19 cellular contexts compared by ENCODE assay signal in genomic region chr22:23817146-23817545, GRCh38. TPM values are rescaled to one million over a fixed set of nuclear protein-coding genes. Genes with fewer than 3 reads are reported as not detected.
"Had no signal": no experiment of that assay in that cellular context is flagged by ENCODE, and none has a peak within 500 bp of the region (broad histone marks: within the 10 kb centered on the region; RNA-seq: fewer than 3 reads in every experiment).

No MANE protein-coding gene starts in this region.

- H3K27ac ChIP-seq: foreskin keratinocyte, skin epidermis, testis, upper lobe of right lung had no signal

- ATAC-seq: foreskin keratinocyte; left colon; mucosa of descending colon; natural killer cell; stimulated activated naive CD8-positive, alpha-beta T cell treated with anti-CD3 and anti-CD28 coated beads, Interleukin-15, amount 100 ng/mL, for 72 hours; upper lobe of right lung had no signal

- H3K9me3 Mint-ChIP-seq: activated T-cell treated with anti-CD3 and anti-CD28 coated beads, Interleukin-2, amount 50 U/mL, for 24 hours; brain; central memory CD8-positive, alpha-beta T cell; natural killer cell; stimulated activated naive CD8-positive, alpha-beta T cell treated with anti-CD3 and anti-CD28 coated beads, Interleukin-15, amount 100 ng/mL, for 72 hours had no signal

- H3K27me3 Mint-ChIP-seq: activated naive CD8-positive, alpha-beta T cell; activated T-cell treated with anti-CD3 and anti-CD28 coated beads, Interleukin-2, amount 50 U/mL, for 24 hours; brain; central memory CD8-positive, alpha-beta T cell; stimulated activated naive CD8-positive, alpha-beta T cell treated with anti-CD3 and anti-CD28 coated beads, Interleukin-15, amount 100 ng/mL, for 72 hours had no signal

- DNase-seq: activated CD4-positive, CD25-positive, alpha-beta regulatory T cell treated with anti-CD3 and anti-CD28 coated beads, Interleukin-2, amount 50 U/mL, for 72 hours; activated gamma-delta T cell; activated T-cell treated with anti-CD3 and anti-CD28 coated beads, Interleukin-2, amount 50 U/mL, for 24 hours; effector CD8-positive, alpha-beta T cell; foreskin keratinocyte; glutamatergic neuron; left colon; mammary epithelial cell; natural killer cell; retina; stimulated activated naive CD8-positive, alpha-beta T cell treated with anti-CD3 and anti-CD28 coated beads, Interleukin-15, amount 100 ng/mL, for 72 hours; T-helper 9 cell; testis; upper lobe of right lung had no signal

- H3K4me3 Mint-ChIP-seq: activated naive CD8-positive, alpha-beta T cell; activated T-cell treated with anti-CD3 and anti-CD28 coated beads, Interleukin-2, amount 50 U/mL, for 24 hours; brain; central memory CD8-positive, alpha-beta T cell; natural killer cell; stimulated activated naive CD8-positive, alpha-beta T cell treated with anti-CD3 and anti-CD28 coated beads, Interleukin-15, amount 100 ng/mL, for 72 hours had no signal

- H3K36me3 Mint-ChIP-seq: natural killer cell had no signal

- H3K4me1 ChIP-seq: foreskin keratinocyte, upper lobe of right lung had no signal

- H3K9me3 ChIP-seq: mucosa of descending colon, testis, upper lobe of right lung had no signal

- H3K27ac Mint-ChIP-seq: activated naive CD8-positive, alpha-beta T cell; activated T-cell treated with anti-CD3 and anti-CD28 coated beads, Interleukin-2, amount 50 U/mL, for 24 hours; natural killer cell; stimulated activated naive CD8-positive, alpha-beta T cell treated with anti-CD3 and anti-CD28 coated beads, Interleukin-15, amount 100 ng/mL, for 72 hours had no signal

- H3K4me3 ChIP-seq: mucosa of descending colon, skin epidermis, testis, upper lobe of right lung had no signal

- H3K27me3 ChIP-seq: foreskin keratinocyte, testis, upper lobe of right lung had no signal

- H3K4me1 Mint-ChIP-seq: natural killer cell had no signal

RNA-seq across cellular contexts. Expression of gene DERL3, which starts 21.7 kb away (rescaled TPM):
- total RNA-seq: mammary epithelial cell had no signal
